9 cellular contexts compared by ENCODE assay signal in the genomic region with DNA sequence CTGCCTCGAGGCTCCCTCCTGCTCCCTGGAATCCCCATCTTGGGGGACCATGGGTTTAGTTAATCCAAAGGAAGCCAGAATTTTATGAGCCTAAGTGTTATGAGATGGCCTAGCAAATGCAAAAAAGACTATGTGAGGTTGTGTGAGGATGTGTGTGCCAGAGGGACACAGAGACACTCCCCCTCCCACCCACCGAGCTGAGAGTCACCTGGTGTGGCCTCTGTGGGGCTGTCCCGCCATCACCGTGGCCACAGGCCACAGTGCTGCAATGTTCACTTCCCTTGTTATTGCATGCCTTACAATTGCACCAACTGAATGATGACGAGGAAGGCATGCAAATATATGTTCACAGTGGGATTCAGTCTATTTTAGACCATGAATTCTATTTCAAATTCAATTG. TPM values are rescaled to one million over a fixed set of nuclear protein-coding genes. Genes with fewer than 3 reads are reported as not detected.
A peak's percentile ranks its signal among the peaks of the same experiment; 100 is the strongest.
DNase-seq lines count a peak whose midpoint lies in the region; ATAC-seq, FAIRE-seq and TF ChIP-seq lines count a peak whose summit lies in the region.
"Had no signal": no experiment of that assay in that cellular context is flagged by ENCODE, and none has a peak within 500 bp of the region (broad histone marks: within the 10 kb centered on the region; RNA-seq: fewer than 3 reads in every experiment).

No MANE protein-coding gene starts in this region.

- no peak for TF ChIP-seq RAD21 in GM12878 (IDR thresholded peaks at IDR 0.05; ENCODE audit: insufficient read depth, low read depth, low read length)

- H3K27ac ChIP-seq in GM12878 (ENCODE audit: control insufficient read depth, insufficient read depth), result no peak overlapping the region

- H4K20me1 ChIP-seq in GM12878 (ENCODE audit: control insufficient read depth, insufficient read depth), result no peaks in the 10 kb centered on the region

- no peaks in the 10 kb centered on the region for H3K79me2 ChIP-seq in GM12878 (ENCODE audit: control insufficient read depth, insufficient read depth, low read length)

- peaks cover 11% of the 10 kb centered on the region for H3K9me3 Mint-ChIP-seq in type B pancreatic cell
- H3K9me3 Mint-ChIP-seq in activated T-helper 2 cell treated with anti-CD3 and anti-CD28 coated beads, Interferon-gamma antibody, Interleukin-2, Interleukin-4, amounts not matched to agents 10 μg/mL and 5 μg/mL and 100 μg/mL, durations not matched to agents 14 hours and 24 hours and 36 hours, result no peaks in the 10 kb centered on the region

- H3K4me3 Mint-ChIP-seq in type B pancreatic cell, result no peak overlapping the region
- no peak overlapping the region for H3K4me3 Mint-ChIP-seq in activated T-helper 2 cell treated with anti-CD3 and anti-CD28 coated beads, Interferon-gamma antibody, Interleukin-2, Interleukin-4, amounts not matched to agents 10 μg/mL and 5 μg/mL and 100 μg/mL, durations not matched to agents 14 hours and 24 hours and 36 hours (ENCODE audit: low read depth)

- in situ Hi-C loops in GM12878 (cut with MboI), result loop anchor here (25.0 kb wide), 1 partner anchor 726 kb away; no protein-coding TSS in a partner anchor

- SMC1A ChIA-PET in GM12878 (lab: Charles Lee; ENCODE audit: uncharacterized antibody, unreplicated experiment), result interaction anchor here (0.5 to 1.6 kb wide), 5 partner anchors 38 to 936 kb away, joined by 3 to 6 read pairs (median 5); no protein-coding TSS in a partner anchor

- no peaks in the 10 kb centered on the region for H3K4me1 Mint-ChIP-seq in type B pancreatic cell (ENCODE audit: unreplicated experiment)
- H3K4me1 Mint-ChIP-seq in activated T-helper 2 cell treated with anti-CD3 and anti-CD28 coated beads, Interferon-gamma antibody, Interleukin-2, Interleukin-4, amounts not matched to agents 10 μg/mL and 5 μg/mL and 100 μg/mL, durations not matched to agents 14 hours and 24 hours and 36 hours (ENCODE audit: low read depth), result peaks cover 15% of the 10 kb centered on the region

- H3K27ac Mint-ChIP-seq in type B pancreatic cell, result no peak overlapping the region
- H3K27ac Mint-ChIP-seq in activated T-helper 2 cell treated with anti-CD3 and anti-CD28 coated beads, Interferon-gamma antibody, Interleukin-2, Interleukin-4, amounts not matched to agents 10 μg/mL and 5 μg/mL and 100 μg/mL, durations not matched to agents 14 hours and 24 hours and 36 hours, result no peak overlapping the region

- no peaks in the 10 kb centered on the region for H3K9me3 ChIP-seq in GM12878 (replicated peaks; ENCODE audit: control insufficient read depth, insufficient read depth, low read length)

- CTCF ChIA-PET in GM12878 (lab: Yijun Ruan, JAX), result interaction anchor here (0.9 to 4.4 kb wide), 9 partner anchors 7 to 963 kb away, joined by 3 to 24 read pairs (median 3); no protein-coding TSS in a partner anchor

- intact Hi-C loops in GM12878 (cut with micrococcal nuclease; ENCODE audit: unreplicated experiment), result loop anchor here (1.0 kb wide), 1 partner anchor 38 kb away; no protein-coding TSS in a partner anchor
- intact Hi-C loops in activated T-helper 2 cell treated with anti-CD3 and anti-CD28 coated beads, Interferon-gamma antibody, Interleukin-2, Interleukin-4, amounts not matched to agents 10 μg/mL and 5 μg/mL and 100 μg/mL, durations not matched to agents 14 hours and 24 hours and 36 hours (cut with micrococcal nuclease), result loop anchor here (1.0 to 5.0 kb wide), 2 partner anchors 38 to 304 kb away; no protein-coding TSS in a partner anchor

- H3K27me3 ChIP-seq in GM12878 (replicated peaks in 1 of 2; ENCODE audit: control insufficient read depth in 2 of 2, insufficient read depth in 2 of 2, low read length in 1 of 2), result no peaks in the 10 kb centered on the region

- peaks cover 7% of the 10 kb centered on the region for H3K36me3 Mint-ChIP-seq in type B pancreatic cell
- no peaks in the 10 kb centered on the region for H3K36me3 Mint-ChIP-seq in activated T-helper 2 cell treated with anti-CD3 and anti-CD28 coated beads, Interferon-gamma antibody, Interleukin-2, Interleukin-4, amounts not matched to agents 10 μg/mL and 5 μg/mL and 100 μg/mL, durations not matched to agents 14 hours and 24 hours and 36 hours (ENCODE audit: low read depth)

- WGBS in GM12878 (ENCODE audit: insufficient coverage, insufficient replicate concordance, low lambda C conversion rate, missing lambda C conversion rate), result 0% methylated on average over 5 of the region's 5 CpGs

- H2AFZ ChIP-seq in GM12878 (ENCODE audit: control insufficient read depth, low read depth, low read length), result no peak overlapping the region

- TF ChIP-seq CTCF in GM12878 (IDR thresholded peaks at IDR 0.05 in 2 of 3, conservative IDR thresholded peaks at IDR 0.05 in 1 of 3; ENCODE audit: control insufficient read depth in 2 of 3, extremely low read depth in 1 of 3, insufficient read depth in 1 of 3, low read depth in 3 of 3, low read length in 3 of 3), result no peak
- TF ChIP-seq CTCF in type B pancreatic cell (conservative IDR thresholded peaks at IDR 0.05), result no peak

- no peak for TF ChIP-seq POLR2A in GM12878 (IDR thresholded peaks at IDR 0.05; ENCODE audit: low read depth, low read length)

- H3K4me1 ChIP-seq in GM12878 (ENCODE audit: control insufficient read depth, insufficient read depth, low read length), result peaks cover 5% of the 10 kb centered on the region; the same call in 1 of the 2 replicates

- no peak for FAIRE-seq in GM12878 (lab: Jason Lieb, UNC)

- peak; percentile 80 for ATAC-seq in HG03354 (IDR thresholded peaks at IDR 0.05; ENCODE audit: poor library complexity, severe bottlenecking, unreplicated experiment)
- ATAC-seq in GM12878, result peak; percentile 91

- BruUV-seq in GM12878 (replicated peaks; lab: Mats Ljungman, UMichigan), result no TSS peak

- POLR2A ChIA-PET in GM12878 (lab: Charles Lee), result interaction anchor here (1.5 kb wide), 1 partner anchor 33 kb away, joined by 3 read pairs; no protein-coding TSS in a partner anchor

- no peaks in the 10 kb centered on the region for H3K36me3 ChIP-seq in GM12878 (ENCODE audit: control insufficient read depth in 2 of 2, insufficient read depth in 2 of 2, low read length in 1 of 2)

- no peak overlapping the region for H3K9ac ChIP-seq in GM12878 (ENCODE audit: control insufficient read depth, insufficient read depth, low read length)

- no peak overlapping the region for H3K4me2 ChIP-seq in GM12878 (ENCODE audit: control insufficient read depth, insufficient read depth)

- peak; percentile 67 for DNase-seq in stimulated activated CD4-positive, alpha-beta T cell treated with anti-CD3 and anti-CD28 coated beads, Interleukin-15, amount 100 ng/mL, for 24 hours
- DNase-seq in stimulated activated CD4-positive, alpha-beta T cell treated with anti-CD3 and anti-CD28 coated beads, Interleukin-12 subunit alpha, Interleukin-12 subunit beta, amount 100 ng/mL, for 4 hours, result no peak
- DNase-seq in GM12878 (ENCODE audit: low read depth, low spot score) (no peak), anterior cingulate cortex (lab: John Stamatoyannopoulos, UW) (no peak), D341Med (ENCODE audit: low spot score) (no peak), type B pancreatic cell (ENCODE audit: extremely low spot score, unreplicated experiment) (no peak)
- no peak for DNase-seq in activated T-helper 2 cell treated with anti-CD3 and anti-CD28 coated beads, Interferon-gamma antibody, Interleukin-2, Interleukin-4, amounts not matched to agents 10 μg/mL and 5 μg/mL and 100 μg/mL, durations not matched to agents 14 hours and 24 hours and 36 hours (ENCODE audit: low spot score)

- peak; percentile 77 to 85; a peak in 3 of 4 replicates for TF ChIP-seq EP300 in GM12878 (IDR thresholded peaks at IDR 0.05; ENCODE audit: borderline replicate concordance in 1 of 2, control insufficient read depth in 1 of 2, low read depth in 2 of 2, low read length in 2 of 2)

- RAD21 ChIA-PET in GM12878 (lab: Charles Lee; ENCODE audit: unreplicated experiment), result interaction anchor here (0.7 to 2.1 kb wide), 6 partner anchors 38 to 197 kb away, joined by 3 to 8 read pairs (median 4); no protein-coding TSS in a partner anchor

- H3K27me3 Mint-ChIP-seq in type B pancreatic cell, result no peaks in the 10 kb centered on the region
- peaks cover 24% of the 10 kb centered on the region for H3K27me3 Mint-ChIP-seq in activated T-helper 2 cell treated with anti-CD3 and anti-CD28 coated beads, Interferon-gamma antibody, Interleukin-2, Interleukin-4, amounts not matched to agents 10 μg/mL and 5 μg/mL and 100 μg/mL, durations not matched to agents 14 hours and 24 hours and 36 hours (ENCODE audit: low read depth)

- H3K4me3 ChIP-seq in GM12878, result no peak overlapping the region

RNA-seq across cellular contexts. Expression of gene FGFBP2, which starts 0.6 kb away (rescaled TPM):
- total RNA-seq in GM12878 (2013; cell fraction: nucleolus; rRNA removed), result not detected in 2 replicates
- total RNA-seq in GM12878 (2014; rRNA removed) (not detected in 2 replicates), GM12878 (2014; rRNA removed; fragmentation: Illumina TruSeq; extraction: Trizol) (not detected in 2 replicates), GM12878 (2021) (not detected in 2 replicates), type B pancreatic cell (ENCODE audit: low replicate concordance) (not detected in 2 replicates)
- not detected for polyA plus RNA-seq in GM12878 (2011; ENCODE audit: low read depth)
- polyA plus RNA-seq in GM12878 (2011; rRNA removed) (0.23 and 0.46 TPM in 2 replicates), GM12878 (2014; fragmentation: Illumina TruSeq; extraction: Trizol) (not detected in 2 replicates), GM12878 (2014; fragmentation: Nextera tagmentation; extraction: Ambion mirVana) (not detected), GM12878 (2014; rRNA removed) (0.11 TPM in 1 of 2 replicates, not detected in the other), GM12878 (2016; fragmentation: Nextera tagmentation; extraction: Ambion mirVana) (not detected)
- 0.30 and 0.34 TPM in 2 replicates for polyA plus RNA-seq in GM12878 (2011; cell fraction: cytosol; rRNA removed)
- not detected in 2 replicates for polyA plus RNA-seq in GM12878 (2011; cell fraction: nucleus; rRNA removed)
- 0.45 TPM in 1 of 2 replicates, not detected in the other for polyA plus RNA-seq in GM12878 (2012)
- polyA minus RNA-seq in GM12878 (2011; rRNA and poly(A)+ RNA removed), result 0.31 TPM in 1 of 2 replicates, not detected in the other
- polyA minus RNA-seq in GM12878 (2011; cell fraction: cytosol; rRNA and poly(A)+ RNA removed), result not detected in 2 replicates
- not detected in 2 replicates for polyA minus RNA-seq in GM12878 (2011; cell fraction: nucleus; rRNA and poly(A)+ RNA removed)
- total RNA-seq in activated T-helper 2 cell treated with anti-CD3 and anti-CD28 coated beads, Interferon-gamma antibody, Interleukin-2, Interleukin-4, amounts not matched to agents 10 μg/mL and 5 μg/mL and 100 μg/mL, durations not matched to agents 14 hours and 24 hours and 36 hours, result 2.4 and 3.9 TPM in 2 replicates
- total RNA-seq: LHCN-M2 had no signal

RNA-seq across cellular contexts. Expression of gene FGFBP1, which starts 25.0 kb away (rescaled TPM):
- not detected in 2 replicates for total RNA-seq in GM12878 (2013; cell fraction: nucleolus; rRNA removed)
- total RNA-seq in GM12878 (2014; rRNA removed), result not detected in 2 replicates
- 0.09 TPM in 1 of 2 replicates, not detected in the other for total RNA-seq in GM12878 (2014; rRNA removed; fragmentation: Illumina TruSeq; extraction: Trizol)
- not detected in 2 replicates for total RNA-seq in GM12878 (2021)
- not detected for polyA plus RNA-seq in GM12878 (2011; ENCODE audit: low read depth)
- polyA plus RNA-seq in GM12878 (2011; rRNA removed), result 0.11 TPM in 1 of 2 replicates, not detected in the other
- 0.06 and 0.10 TPM in 2 replicates for polyA plus RNA-seq in GM12878 (2011; cell fraction: cytosol; rRNA removed)
- not detected in 2 replicates for polyA plus RNA-seq in GM12878 (2011; cell fraction: nucleus; rRNA removed)
- not detected in 2 replicates for polyA plus RNA-seq in GM12878 (2012)
- polyA plus RNA-seq in GM12878 (2014; fragmentation: Illumina TruSeq; extraction: Trizol), result not detected in 2 replicates
- under 1 TPM in 1 of 2 experiments, not detected in 1; 0.09 TPM for polyA plus RNA-seq in GM12878 (2014; fragmentation: Nextera tagmentation; extraction: Ambion mirVana)
- not detected in 2 replicates for polyA plus RNA-seq in GM12878 (2014; rRNA removed)
- polyA plus RNA-seq in GM12878 (2016; fragmentation: Nextera tagmentation; extraction: Ambion mirVana), result not detected
- not detected in 2 replicates for polyA minus RNA-seq in GM12878 (2011; rRNA and poly(A)+ RNA removed)
- not detected in 2 replicates for polyA minus RNA-seq in GM12878 (2011; cell fraction: cytosol; rRNA and poly(A)+ RNA removed)
- not detected in 2 replicates for polyA minus RNA-seq in GM12878 (2011; cell fraction: nucleus; rRNA and poly(A)+ RNA removed)
- total RNA-seq in type B pancreatic cell (ENCODE audit: low replicate concordance), result 21.7 and 22.1 TPM in 2 replicates
- not detected in 2 replicates for total RNA-seq in activated T-helper 2 cell treated with anti-CD3 and anti-CD28 coated beads, Interferon-gamma antibody, Interleukin-2, Interleukin-4, amounts not matched to agents 10 μg/mL and 5 μg/mL and 100 μg/mL, durations not matched to agents 14 hours and 24 hours and 36 hours
- total RNA-seq: LHCN-M2 had no signal

Comparison
In these comparisons a context has a peak if more than half of its experiments do, and no peak if none do; other contexts are left out.
1. RNA of gene FGFBP1, which starts 25.0 kb away (total RNA-seq): 21.7 to 22.1 TPM in type B pancreatic cell; 0.09 TPM in GM12878 and not detected in activated T-helper 2 cell treated with anti-CD3 and anti-CD28 coated beads, Interferon-gamma antibody, Interleukin-2, Interleukin-4, amounts not matched to agents 10 μg/mL and 5 μg/mL and 100 μg/mL, durations not matched to agents 14 hours and 24 hours and 36 hours; every median in the first group is over 10 times any median in the second.